In the genomic region with DNA sequence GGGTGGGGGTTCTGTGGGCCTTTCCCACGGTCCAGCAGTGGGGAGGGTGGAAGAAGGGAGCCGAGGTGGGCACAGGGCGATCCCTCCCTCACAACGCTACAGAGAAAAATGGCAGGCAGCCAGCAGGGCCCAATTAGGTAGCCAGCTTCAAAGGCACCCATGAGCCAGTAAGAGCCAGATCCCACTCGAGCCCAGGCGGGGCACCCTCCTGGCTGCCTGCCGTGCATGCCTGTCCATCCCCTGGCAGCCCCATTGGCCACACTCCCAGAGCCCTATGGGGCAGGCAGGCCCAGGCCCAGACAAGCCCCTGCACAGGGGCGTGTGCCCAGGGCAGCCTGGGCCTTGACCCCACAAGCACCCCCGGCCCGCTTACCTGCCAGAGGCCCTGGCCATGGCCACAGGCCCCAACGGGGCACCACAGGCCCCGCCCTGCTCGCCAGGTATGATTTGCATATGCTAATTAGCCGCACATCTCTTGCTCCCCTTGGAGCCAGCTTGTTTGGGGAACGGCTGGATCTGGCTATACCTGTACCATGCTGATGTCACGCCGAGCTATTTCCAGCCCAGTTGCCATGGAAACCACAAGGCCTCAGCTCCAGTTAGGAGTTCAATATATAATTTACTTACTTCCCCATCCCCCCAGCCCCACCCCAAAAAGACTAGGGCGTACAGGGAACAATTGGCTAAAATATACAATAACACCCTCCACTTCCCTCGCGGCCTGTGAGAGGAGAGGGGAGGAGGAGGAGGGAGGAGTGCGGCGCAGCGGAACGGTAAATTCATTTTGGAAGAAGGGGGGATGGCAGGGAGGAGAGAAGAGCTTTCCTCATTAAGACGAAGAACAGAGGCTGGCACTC, we compare ENCODE assay signal across 10 cellular contexts. TPM values are rescaled to one million over a fixed set of nuclear protein-coding genes. Genes with fewer than 3 reads are reported as not detected.
A peak's percentile ranks its signal among the peaks of the same experiment; 100 is the strongest.
DNase-seq lines count a peak whose midpoint lies in the region; ATAC-seq, FAIRE-seq and TF ChIP-seq lines count a peak whose summit lies in the region.
"Had no signal": no experiment of that assay in that cellular context is flagged by ENCODE, and none has a peak within 500 bp of the region (broad histone marks: within the 10 kb centered on the region; RNA-seq: fewer than 3 reads in every experiment).

No MANE protein-coding gene starts in this region.

- 68 to 72% methylated on average over 25 of the region's 25 CpGs for WGBS in aorta, 2 donors

- peaks cover 65 to 97% (median 85%) of the 10 kb centered on the region in 10 experiments for H3K4me1 ChIP-seq in BLaER1 treated with 17β-estradiol and CSF1 and Interleukin-3, amounts not matched to agents 10 nM and 100 nM
- H3K4me1 ChIP-seq in lower lobe of right lung (no peaks in the 10 kb centered on the region), aorta (ENCODE audit: control insufficient read depth in 1 of 2, insufficient read depth in 2 of 2, low read length in 2 of 2) (no peaks in the 10 kb centered on the region)

- no peak overlapping the region for H3K4me3 Mint-ChIP-seq in osteocyte (ENCODE audit: unreplicated experiment)

- H3K9ac ChIP-seq in BLaER1 treated with 17β-estradiol and CSF1 and Interleukin-3, amounts not matched to agents 10 nM and 100 nM = peak overlapping the region in 1 of 11 experiments; percentile 44; a peak in 2 of 22 replicates

- no peaks in the 10 kb centered on the region for H3K27me3 Mint-ChIP-seq in osteocyte (ENCODE audit: unreplicated experiment)

- H3K27me3 ChIP-seq in BLaER1 treated with 17β-estradiol and CSF1 and Interleukin-3, amounts not matched to agents 10 nM and 100 nM = peaks cover 0 to 12% (median 0%) of the 10 kb centered on the region in 11 experiments; a peak in 3 of 22 replicates
- H3K27me3 ChIP-seq in lower lobe of right lung (ENCODE audit: low read depth) (peaks cover 6% of the 10 kb centered on the region), aorta (ENCODE audit: control insufficient read depth in 1 of 2, insufficient read depth in 2 of 2, low read length in 1 of 2) (no peaks in the 10 kb centered on the region)

- no peak for FAIRE-seq in D721Med (lab: Jason Lieb, UNC)
- FAIRE-seq: TTC549 had no signal

- intact Hi-C loops in lower lobe of right lung (cut with DNase I) (no loop called here), aorta (cut with DNase I) (no loop called here)

- peak; percentile 58 to 75 for ATAC-seq in lower lobe of right lung
- no peak for ATAC-seq in GM18511 (IDR thresholded peaks at IDR 0.05; ENCODE audit: unreplicated experiment)
- ATAC-seq in aorta (ENCODE audit: low FRiP score) = no peak

- no peaks in the 10 kb centered on the region for H3K36me3 ChIP-seq in BLaER1 treated with 17β-estradiol and CSF1 and Interleukin-3, amounts not matched to agents 10 nM and 100 nM
- H3K36me3 ChIP-seq in lower lobe of right lung (no peaks in the 10 kb centered on the region), aorta (ENCODE audit: control insufficient read depth in 1 of 2, insufficient read depth in 2 of 2, low read length in 1 of 2) (no peaks in the 10 kb centered on the region)

- DNase-seq in NCI-H1092 treated with DMSO at 0.1 percent for 48 hours (lab: John Stamatoyannopoulos, UW) (peak; percentile 71), anterior cingulate cortex (lab: John Stamatoyannopoulos, UW) (peak in 32 of 58 donors; percentile 13 to 75 (median 46)), lower lobe of right lung (peak; percentile 71), D721Med (ENCODE audit: insufficient read length, low spot score) (no peak), osteocyte (ENCODE audit: extremely low spot score, unreplicated experiment) (no peak), aorta (no peak)
- DNase-seq: NCI-H82 had no signal

- H4K20me1 ChIP-seq in BLaER1 treated with 17β-estradiol and CSF1 and Interleukin-3, amounts not matched to agents 10 nM and 100 nM = peaks cover 0 to 45% (median 9%) of the 10 kb centered on the region in 11 experiments; a peak in 11 of 22 replicates

- H3K9me3 Mint-ChIP-seq in osteocyte (ENCODE audit: unreplicated experiment) = no peaks in the 10 kb centered on the region

- H3K36me3 Mint-ChIP-seq in osteocyte (ENCODE audit: unreplicated experiment) = no peaks in the 10 kb centered on the region

- no peak overlapping the region for H3K4me3 ChIP-seq in BLaER1 treated with 17β-estradiol and CSF1 and Interleukin-3, amounts not matched to agents 10 nM and 100 nM
- no peak overlapping the region for H3K4me3 ChIP-seq in lower lobe of right lung
- no peak overlapping the region for H3K4me3 ChIP-seq in aorta (ENCODE audit: low read length in 2 of 2)

- H3K27ac Mint-ChIP-seq in osteocyte (ENCODE audit: unreplicated experiment) = no peak overlapping the region

- H3K4me1 Mint-ChIP-seq in osteocyte (ENCODE audit: unreplicated experiment) = peaks cover 29% of the 10 kb centered on the region

- peak overlapping the region in 4 of 11 experiments; percentile 8 to 31 (median 13); a peak in 4 of 22 replicates for H3K27ac ChIP-seq in BLaER1 treated with 17β-estradiol and CSF1 and Interleukin-3, amounts not matched to agents 10 nM and 100 nM
- H3K27ac ChIP-seq in lower lobe of right lung (no peak overlapping the region), aorta (ENCODE audit: low read depth in 1 of 2, low read length in 2 of 2) (no peak overlapping the region)

- TF ChIP-seq CTCF in lower lobe of right lung (IDR thresholded peaks at IDR 0.05) (no peak), D721Med (IDR thresholded peaks at IDR 0.05; ENCODE audit: insufficient read depth, missing control alignments) (no peak), osteocyte (IDR thresholded peaks at IDR 0.05) (no peak)

- peak overlapping the region; percentile 39 to 82 (median 66); a peak in 20 of 22 replicates for H3K4me2 ChIP-seq in BLaER1 treated with 17β-estradiol and CSF1 and Interleukin-3, amounts not matched to agents 10 nM and 100 nM

- no peaks in the 10 kb centered on the region for H3K9me3 ChIP-seq in BLaER1 treated with 17β-estradiol and CSF1 and Interleukin-3, amounts not matched to agents 10 nM and 100 nM (replicated peaks in 1 of 11)
- no peaks in the 10 kb centered on the region for H3K9me3 ChIP-seq in lower lobe of right lung
- no peaks in the 10 kb centered on the region for H3K9me3 ChIP-seq in aorta (ENCODE audit: control insufficient read depth, low read length)

RNA-seq across cellular contexts. Expression of gene TCF20, which starts 47.5 kb away (rescaled TPM):
- 38.8 TPM for total RNA-seq in lower lobe of right lung
- 40.5 and 41.1 TPM in 2 replicates for total RNA-seq in osteocyte
- 10 to 100 TPM; 29.9 to 42.9 TPM for total RNA-seq in aorta
- polyA plus RNA-seq in aorta = 1 to 10 TPM; 6.1 to 6.9 TPM

Comparison
In these comparisons a context has a peak if more than half of its experiments do, and no peak if none do; other contexts are left out.
1. DNase-seq: peak in NCI-H1092 treated with DMSO at 0.1 percent for 48 hours (single experiment), anterior cingulate cortex (32 of 58) and lower lobe of right lung (single experiment); none in D721Med (single experiment), osteocyte (single experiment) and aorta (0 of 2).
2. ATAC-seq: peak in lower lobe of right lung (2 of 2); none in GM18511 (single experiment) and aorta (single experiment).